ENCODE assay signal across 1 cellular context in genomic region chr11:71282581-71283351, GRCh38.
TF ChIP-seq lines count a peak whose summit lies in the region.

No MANE protein-coding gene starts in this region.

TF ChIP-seq in HCT116, 20 proteins besides CTCF, POLR2A, EP300 and RAD21 (continued from another document):
- TF ChIP-seq ZBTB33 (IDR thresholded peaks at IDR 0.05; ENCODE audit: extremely low read depth, insufficient replicate concordance, low read length) (no peak), YY1 (IDR thresholded peaks at IDR 0.05; ENCODE audit: extremely low read depth, insufficient replicate concordance, low read depth, low read length) (no peak), POLR2AphosphoS5 (IDR thresholded peaks at IDR 0.05; ENCODE audit: low read depth, low read length) (no peak), ATF3 (IDR thresholded peaks at IDR 0.05) (no peak)
